ENCODE assay signal across 20 cellular contexts in genomic region chr7:158949359-158949758, GRCh38.
DNase-seq lines count a peak whose midpoint lies in the region; ATAC-seq, FAIRE-seq and TF ChIP-seq lines count a peak whose summit lies in the region.
"Had no signal": no experiment of that assay in that cellular context is flagged by ENCODE, and none has a peak within 500 bp of the region (broad histone marks: within the 10 kb centered on the region; RNA-seq: fewer than 3 reads in every experiment).

No MANE protein-coding gene starts in this region.

- CTCF ChIA-PET in activated CD4-positive, alpha-beta memory T cell treated with anti-CD3 and anti-CD28 coated beads, Interleukin-2, amount 10 ng/mL, durations not matched to agents 7 days and 5 days (lab: Charles Lee): no interaction called here

- no peaks in the 10 kb centered on the region for H3K27me3 Mint-ChIP-seq in natural killer cell (ENCODE audit: low read depth in 2 of 2)
- H3K27me3 Mint-ChIP-seq in natural killer cell treated with Interleukin-12 subunit alpha and Interleukin-12 subunit beta and Interleukin-15 and Interleukin-18, amount 100 ng/mL, for 72 hours: no peaks in the 10 kb centered on the region
- H3K27me3 Mint-ChIP-seq in endothelial cell (ENCODE audit: unreplicated experiment): peaks cover 5% of the 10 kb centered on the region
- no peaks in the 10 kb centered on the region for H3K27me3 Mint-ChIP-seq in progenitor cell of endocrine pancreas
- no peaks in the 10 kb centered on the region for H3K27me3 Mint-ChIP-seq in activated CD4-positive, alpha-beta memory T cell treated with anti-CD3 and anti-CD28 coated beads, Interleukin-2, amount 10 ng/mL, durations not matched to agents 7 days and 5 days
- H3K27me3 Mint-ChIP-seq: B cell; CD4-positive, CD25-positive, alpha-beta regulatory T cell had no signal

- H3K4me1 Mint-ChIP-seq in natural killer cell (no peaks in the 10 kb centered on the region), endothelial cell (ENCODE audit: unreplicated experiment) (no peaks in the 10 kb centered on the region), progenitor cell of endocrine pancreas (ENCODE audit: low read depth) (no peaks in the 10 kb centered on the region)
- H3K4me1 Mint-ChIP-seq in natural killer cell treated with Interleukin-12 subunit alpha and Interleukin-12 subunit beta and Interleukin-15 and Interleukin-18, amount 100 ng/mL, for 72 hours (ENCODE audit: low read depth in 2 of 2): peaks cover 0 to 7% of the 10 kb centered on the region in 2 donors
- no peaks in the 10 kb centered on the region for H3K4me1 Mint-ChIP-seq in activated CD4-positive, alpha-beta memory T cell treated with anti-CD3 and anti-CD28 coated beads, Interleukin-2, amount 10 ng/mL, durations not matched to agents 7 days and 5 days
- H3K4me1 Mint-ChIP-seq: B cell; CD4-positive, CD25-positive, alpha-beta regulatory T cell had no signal

- TF ChIP-seq CTCF in natural killer cell (IDR thresholded peaks at IDR 0.05): no peak
- no peak for TF ChIP-seq CTCF in endothelial cell (IDR thresholded peaks at IDR 0.05; ENCODE audit: unreplicated experiment)
- TF ChIP-seq CTCF in progenitor cell of endocrine pancreas (IDR thresholded peaks at IDR 0.05; ENCODE audit: unreplicated experiment): no peak

- POLR2A ChIA-PET in activated CD4-positive, alpha-beta memory T cell treated with anti-CD3 and anti-CD28 coated beads, Interleukin-2, amount 10 ng/mL, durations not matched to agents 7 days and 5 days (lab: Charles Lee): no interaction called here

- H3K9me3 Mint-ChIP-seq in natural killer cell (peaks cover 0 to 5% of the 10 kb centered on the region in 2 donors), endothelial cell (ENCODE audit: unreplicated experiment) (peaks cover 6% of the 10 kb centered on the region), progenitor cell of endocrine pancreas (ENCODE audit: low read depth) (peaks cover 16% of the 10 kb centered on the region)
- peaks cover 5% of the 10 kb centered on the region for H3K9me3 Mint-ChIP-seq in natural killer cell treated with Interleukin-12 subunit alpha and Interleukin-12 subunit beta and Interleukin-15 and Interleukin-18, amount 100 ng/mL, for 72 hours
- H3K9me3 Mint-ChIP-seq in activated CD4-positive, alpha-beta memory T cell treated with anti-CD3 and anti-CD28 coated beads, Interleukin-2, amount 10 ng/mL, durations not matched to agents 7 days and 5 days: peaks cover 9% of the 10 kb centered on the region

- intact Hi-C loops in natural killer cell (cut with micrococcal nuclease): no loop called here

- no peak for DNase-seq in natural killer cell
- DNase-seq in natural killer cell treated with Interleukin-12 subunit alpha and Interleukin-12 subunit beta and Interleukin-15 and Interleukin-18, amount 100 ng/mL, for 72 hours (ENCODE audit: low spot score): no peak
- DNase-seq in endothelial cell (ENCODE audit: low spot score): no peak
- DNase-seq in progenitor cell of endocrine pancreas (ENCODE audit: low spot score, unreplicated experiment): no peak
- no peak for DNase-seq in activated CD4-positive, alpha-beta memory T cell treated with anti-CD3 and anti-CD28 coated beads, Interleukin-2, amount 10 ng/mL, durations not matched to agents 7 days and 5 days
- DNase-seq in HTR-8/SVneo (ENCODE audit: insufficient read length, low spot score): no peak
- DNase-seq: Caco-2; CD4-positive, CD25-positive, alpha-beta regulatory T cell; CD8-positive, alpha-beta T cell; DMS153; EL; GDM1; GM23248; H7; HCEC 1CT had no signal

- no peak overlapping the region for H3K4me3 Mint-ChIP-seq in natural killer cell
- no peak overlapping the region for H3K4me3 Mint-ChIP-seq in natural killer cell treated with Interleukin-12 subunit alpha and Interleukin-12 subunit beta and Interleukin-15 and Interleukin-18, amount 100 ng/mL, for 72 hours
- H3K4me3 Mint-ChIP-seq in endothelial cell (ENCODE audit: unreplicated experiment): peak overlapping the region; percentile 82
- H3K4me3 Mint-ChIP-seq in progenitor cell of endocrine pancreas (ENCODE audit: low read depth): no peak overlapping the region
- H3K4me3 Mint-ChIP-seq in activated CD4-positive, alpha-beta memory T cell treated with anti-CD3 and anti-CD28 coated beads, Interleukin-2, amount 10 ng/mL, durations not matched to agents 7 days and 5 days: no peak overlapping the region
- H3K4me3 Mint-ChIP-seq: B cell; CD4-positive, CD25-positive, alpha-beta regulatory T cell; CD8-positive, alpha-beta T cell had no signal

- no peak for ATAC-seq in natural killer cell
- ATAC-seq in natural killer cell treated with Interleukin-12 subunit alpha and Interleukin-12 subunit beta and Interleukin-15 and Interleukin-18, amount 100 ng/mL, for 72 hours: no peak
- ATAC-seq: CD8-positive, alpha-beta T cell; GM12878 had no signal

- peaks cover 16% of the 10 kb centered on the region for H3K36me3 Mint-ChIP-seq in natural killer cell
- peaks cover 5% of the 10 kb centered on the region for H3K36me3 Mint-ChIP-seq in natural killer cell treated with Interleukin-12 subunit alpha and Interleukin-12 subunit beta and Interleukin-15 and Interleukin-18, amount 100 ng/mL, for 72 hours
- peaks cover 65% of the 10 kb centered on the region for H3K36me3 Mint-ChIP-seq in endothelial cell (ENCODE audit: low read depth, unreplicated experiment)
- H3K36me3 Mint-ChIP-seq in progenitor cell of endocrine pancreas (ENCODE audit: insufficient read depth): peaks cover 54% of the 10 kb centered on the region
- H3K36me3 Mint-ChIP-seq in activated CD4-positive, alpha-beta memory T cell treated with anti-CD3 and anti-CD28 coated beads, Interleukin-2, amount 10 ng/mL, durations not matched to agents 7 days and 5 days (ENCODE audit: low read depth): peaks cover 37% of the 10 kb centered on the region

- H3K27ac Mint-ChIP-seq in natural killer cell: peak overlapping the region; percentile 13 to 26
- no peak overlapping the region for H3K27ac Mint-ChIP-seq in natural killer cell treated with Interleukin-12 subunit alpha and Interleukin-12 subunit beta and Interleukin-15 and Interleukin-18, amount 100 ng/mL, for 72 hours
- no peak overlapping the region for H3K27ac Mint-ChIP-seq in endothelial cell (ENCODE audit: unreplicated experiment)
- peak overlapping the region; percentile 81 for H3K27ac Mint-ChIP-seq in progenitor cell of endocrine pancreas
- no peak overlapping the region for H3K27ac Mint-ChIP-seq in activated CD4-positive, alpha-beta memory T cell treated with anti-CD3 and anti-CD28 coated beads, Interleukin-2, amount 10 ng/mL, durations not matched to agents 7 days and 5 days
- H3K27ac Mint-ChIP-seq: B cell; CD8-positive, alpha-beta T cell had no signal

- no peak for FAIRE-seq in HTR-8/SVneo (lab: Jason Lieb, UNC)
- FAIRE-seq: A204.1, GM12878, GM19239, H1 had no signal

Comparison
In these comparisons a context has a peak if more than half of its experiments do, and no peak if none do; other contexts are left out.
1. H3K27ac Mint-ChIP-seq: peak in natural killer cell (2 of 2) and progenitor cell of endocrine pancreas (single experiment); none in natural killer cell treated with Interleukin-12 subunit alpha and Interleukin-12 subunit beta and Interleukin-15 and Interleukin-18, amount 100 ng/mL, for 72 hours (0 of 2), endothelial cell (single experiment) and activated CD4-positive, alpha-beta memory T cell treated with anti-CD3 and anti-CD28 coated beads, Interleukin-2, amount 10 ng/mL, durations not matched to agents 7 days and 5 days (single experiment).